In the genomic region with DNA sequence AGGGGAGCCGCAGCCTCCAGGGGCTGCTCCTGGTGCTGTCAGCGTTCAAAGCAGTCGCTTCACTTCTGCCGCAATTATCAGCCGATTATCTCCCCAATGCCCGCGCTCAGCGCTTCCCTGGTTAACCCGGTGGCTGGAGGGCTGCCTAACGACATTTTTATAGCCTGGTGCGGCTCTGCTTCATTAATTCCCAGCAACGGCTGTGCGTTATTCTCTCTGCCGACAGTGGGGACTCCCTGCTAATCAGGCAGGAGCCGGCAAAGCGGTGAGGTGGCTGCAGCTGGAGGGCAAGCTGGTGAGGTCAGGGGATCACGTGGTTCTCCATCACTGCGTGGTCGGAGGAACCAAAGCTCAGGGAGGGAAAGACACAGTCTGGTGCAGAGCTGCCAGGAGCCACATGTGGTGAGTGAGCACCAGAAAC, we compare ENCODE assay signal across 9 cellular contexts.
DNase-seq lines count a peak whose midpoint lies in the region; ATAC-seq, FAIRE-seq and TF ChIP-seq lines count a peak whose summit lies in the region.
"Had no signal": no experiment of that assay in that cellular context is flagged by ENCODE, and none has a peak within 500 bp of the region (broad histone marks: within the 10 kb centered on the region; RNA-seq: fewer than 3 reads in every experiment).

No MANE protein-coding gene starts in this region.

- H3K79me2 ChIP-seq in Loucy (ENCODE audit: insufficient read depth, low read length) (no peaks in the 10 kb centered on the region), K562 (ENCODE audit: control insufficient read depth, insufficient read depth, low read length) (no peaks in the 10 kb centered on the region)

- no peaks in the 10 kb centered on the region for H3K9me3 Mint-ChIP-seq in neural crest cell
- no peaks in the 10 kb centered on the region for H3K9me3 Mint-ChIP-seq in T-helper 2 cell treated with Interferon-gamma antibody and Interleukin-4, amounts not matched to agents 5 μg/mL and 100 μg/mL, for 36 hours
- no peaks in the 10 kb centered on the region for H3K9me3 Mint-ChIP-seq in stimulated activated memory B cell treated with anti-CD40 and anti-IgM and Interleukin-4, amounts not matched to agents 10 μg/mL and 1 μg/mL and 100 μg/mL, for 72 hours
- H3K9me3 Mint-ChIP-seq: stimulated activated naive CD8-positive, alpha-beta T cell treated with anti-CD3 and anti-CD28 coated beads, Interleukin-15, Interleukin-2, amounts not matched to agents 100 ng/mL and 50 ng/mL, for 24 hours had no signal

- H3K4me2 ChIP-seq in Loucy (ENCODE audit: low read depth, low read length, poor library complexity, severe bottlenecking) (peak overlapping the region; percentile 14), K562 (ENCODE audit: insufficient read depth, low read length) (no peak overlapping the region)

- no peaks in the 10 kb centered on the region for H3K36me3 ChIP-seq in Loucy (ENCODE audit: insufficient read depth, low read length)
- no peaks in the 10 kb centered on the region for H3K36me3 ChIP-seq in K562 (ENCODE audit: control insufficient read depth, insufficient read depth, low read length)

- H4K20me1 ChIP-seq in Loucy (ENCODE audit: insufficient read depth, low read length, poor library complexity, severe bottlenecking) (no peaks in the 10 kb centered on the region), K562 (replicated peaks; ENCODE audit: control insufficient read depth, insufficient read depth, low read length) (no peaks in the 10 kb centered on the region)

- CTCF ChIA-PET in K562 (lab: Yijun Ruan, JAX; ENCODE audit: low intra/inter-chr PET ratio) = interaction anchor here (0.6 kb wide), 1 partner anchor 36 kb away, joined by 7 read pairs; no protein-coding TSS in a partner anchor

- H3K27me3 ChIP-seq in Loucy (ENCODE audit: insufficient read depth, low read length, poor library complexity, severe bottlenecking) (no peaks in the 10 kb centered on the region), K562 (ENCODE audit: control insufficient read depth in 2 of 2, insufficient read depth in 2 of 2, low read length in 2 of 2) (peaks cover 2 to 6% of the 10 kb centered on the region in 2 experiments; a peak in 4 of 5 replicates)

- in situ Hi-C loops in K562 (cut with MboI) = no loop called here

- no peak for FAIRE-seq in K562 (lab: Jason Lieb, UNC)

- H2AFZ ChIP-seq in Loucy (ENCODE audit: low read length) (peak overlapping the region; percentile 50; the same call in 1 of the 2 replicates), K562 (ENCODE audit: low read depth, low read length) (no peak overlapping the region)

- peaks cover 22% of the 10 kb centered on the region for H3K27me3 Mint-ChIP-seq in neural crest cell (ENCODE audit: low read depth)
- H3K27me3 Mint-ChIP-seq in T-helper 2 cell treated with Interferon-gamma antibody and Interleukin-4, amounts not matched to agents 5 μg/mL and 100 μg/mL, for 36 hours (ENCODE audit: low read depth) = peaks cover 28% of the 10 kb centered on the region
- H3K27me3 Mint-ChIP-seq in stimulated activated memory B cell treated with anti-CD40 and anti-IgM and Interleukin-4, amounts not matched to agents 10 μg/mL and 1 μg/mL and 100 μg/mL, for 72 hours = peaks cover 36% of the 10 kb centered on the region

- TF ChIP-seq RAD21 in K562 (CRISPR knock-in tag; conservative IDR thresholded peaks at IDR 0.05 in 1 of 2, IDR thresholded peaks at IDR 0.05 in 1 of 2) = no peak

- no peaks in the 10 kb centered on the region for H3K4me1 ChIP-seq in Loucy (ENCODE audit: insufficient read depth, low read length, poor library complexity, severe bottlenecking)
- H3K4me1 ChIP-seq in K562 (replicated peaks in 1 of 2; ENCODE audit: control insufficient read depth in 2 of 2, insufficient read depth in 2 of 2, low read length in 2 of 2) = no peaks in the 10 kb centered on the region; a peak in 1 of 5 replicates

- intact Hi-C loops in K562 (cut with micrococcal nuclease) = no loop called here

- no peaks in the 10 kb centered on the region for H3K9me3 ChIP-seq in Loucy (ENCODE audit: insufficient read depth, low read depth, low read length)
- no peaks in the 10 kb centered on the region for H3K9me3 ChIP-seq in K562 (replicated peaks; ENCODE audit: control insufficient read depth, insufficient read depth, low read depth, low read length)

- H3K36me3 Mint-ChIP-seq in neural crest cell (ENCODE audit: low read depth) = no peaks in the 10 kb centered on the region
- H3K36me3 Mint-ChIP-seq in T-helper 2 cell treated with Interferon-gamma antibody and Interleukin-4, amounts not matched to agents 5 μg/mL and 100 μg/mL, for 36 hours (ENCODE audit: low read depth) = no peaks in the 10 kb centered on the region
- H3K36me3 Mint-ChIP-seq in stimulated activated memory B cell treated with anti-CD40 and anti-IgM and Interleukin-4, amounts not matched to agents 10 μg/mL and 1 μg/mL and 100 μg/mL, for 72 hours = no peaks in the 10 kb centered on the region

- H3K27ac ChIP-seq in K562 (ENCODE audit: extremely low read depth, low read depth, low read length) = no peak overlapping the region

- WGBS in K562 (ENCODE audit: insufficient coverage, low coverage, missing lambda C conversion rate) = 4% methylated on average over 19 of the region's 19 CpGs

- no peaks in the 10 kb centered on the region for H3K9me1 ChIP-seq in K562 (ENCODE audit: control insufficient read depth, insufficient read depth, low read length)

- H3K9ac ChIP-seq in Loucy (ENCODE audit: low read depth, low read length, poor library complexity, severe bottlenecking) (no peak overlapping the region), K562 (ENCODE audit: insufficient read depth in 1 of 2, low read depth in 2 of 2, low read length in 2 of 2) (no peak overlapping the region)

- H3K4me3 ChIP-seq in Loucy (ENCODE audit: low read length, poor library complexity, severe bottlenecking) = peak overlapping the region; percentile 6
- no peak overlapping the region for H3K4me3 ChIP-seq in K562

- DNase-seq in K562 (ENCODE audit: extremely low read depth in 1 of 4, low spot score in 3 of 4) (peak in 2 of 4 experiments; percentile 5 to 8), neural crest cell (ENCODE audit: low read depth, low spot score) (peak; percentile 41)
- no peak for DNase-seq in T-helper 2 cell treated with Interferon-gamma antibody and Interleukin-4, amounts not matched to agents 5 μg/mL and 100 μg/mL, for 36 hours (ENCODE audit: low spot score)

- H3K4me1 Mint-ChIP-seq in neural crest cell = peaks cover 14% of the 10 kb centered on the region
- no peaks in the 10 kb centered on the region for H3K4me1 Mint-ChIP-seq in T-helper 2 cell treated with Interferon-gamma antibody and Interleukin-4, amounts not matched to agents 5 μg/mL and 100 μg/mL, for 36 hours (ENCODE audit: low read depth)
- H3K4me1 Mint-ChIP-seq in stimulated activated memory B cell treated with anti-CD40 and anti-IgM and Interleukin-4, amounts not matched to agents 10 μg/mL and 1 μg/mL and 100 μg/mL, for 72 hours = no peaks in the 10 kb centered on the region

- TF ChIP-seq CTCF in Loucy (conservative IDR thresholded peaks at IDR 0.05; ENCODE audit: low read length) (no peak), K562 (IDR thresholded peaks at IDR 0.05 in 2 of 3, conservative IDR thresholded peaks at IDR 0.05 in 1 of 3; ENCODE audit: insufficient read depth in 2 of 3, low read depth in 1 of 3, low read length in 3 of 3) (no peak), neural crest cell (conservative IDR thresholded peaks at IDR 0.05) (no peak)

- ATAC-seq in GM19438 (IDR thresholded peaks at IDR 0.05; ENCODE audit: low read depth, unreplicated experiment) (peak; percentile 89), K562 (no peak), HG02840 (IDR thresholded peaks at IDR 0.05; ENCODE audit: low FRiP score, unreplicated experiment) (no peak), HG03520 (IDR thresholded peaks at IDR 0.05; ENCODE audit: unreplicated experiment) (no peak)
- ATAC-seq in stimulated activated memory B cell treated with anti-CD40 and anti-IgM and Interleukin-4, amounts not matched to agents 10 μg/mL and 1 μg/mL and 100 μg/mL, for 72 hours = no peak

- POLR2A ChIA-PET in K562 (lab: Yijun Ruan, JAX) = no interaction called here

- no peak for TF ChIP-seq EP300 in K562 (IDR thresholded peaks at IDR 0.05; ENCODE audit: low read length)

- BruUV-seq in K562 (replicated peaks; lab: Mats Ljungman, UMichigan) = no TSS peak

- H3K27ac Mint-ChIP-seq in neural crest cell (ENCODE audit: unreplicated experiment) = no peak overlapping the region
- no peak overlapping the region for H3K27ac Mint-ChIP-seq in T-helper 2 cell treated with Interferon-gamma antibody and Interleukin-4, amounts not matched to agents 5 μg/mL and 100 μg/mL, for 36 hours
- no peak overlapping the region for H3K27ac Mint-ChIP-seq in stimulated activated memory B cell treated with anti-CD40 and anti-IgM and Interleukin-4, amounts not matched to agents 10 μg/mL and 1 μg/mL and 100 μg/mL, for 72 hours
- H3K27ac Mint-ChIP-seq: stimulated activated naive CD8-positive, alpha-beta T cell treated with anti-CD3 and anti-CD28 coated beads, Interleukin-15, Interleukin-2, amounts not matched to agents 100 ng/mL and 50 ng/mL, for 24 hours had no signal

- no peak for TF ChIP-seq POLR2A in K562 (conservative IDR thresholded peaks at IDR 0.05)

- H3K9me2 ChIP-seq in Loucy (replicated peaks; ENCODE audit: low read depth, low read length) = no peaks in the 10 kb centered on the region

- no peaks in the 10 kb centered on the region for H3F3A ChIP-seq in Loucy (ENCODE audit: low read depth)

- H3K4me3 Mint-ChIP-seq in neural crest cell = peak overlapping the region; percentile 16
- no peak overlapping the region for H3K4me3 Mint-ChIP-seq in T-helper 2 cell treated with Interferon-gamma antibody and Interleukin-4, amounts not matched to agents 5 μg/mL and 100 μg/mL, for 36 hours
- H3K4me3 Mint-ChIP-seq in stimulated activated memory B cell treated with anti-CD40 and anti-IgM and Interleukin-4, amounts not matched to agents 10 μg/mL and 1 μg/mL and 100 μg/mL, for 72 hours = no peak overlapping the region
- H3K4me3 Mint-ChIP-seq: stimulated activated naive CD8-positive, alpha-beta T cell treated with anti-CD3 and anti-CD28 coated beads, Interleukin-15, Interleukin-2, amounts not matched to agents 100 ng/mL and 50 ng/mL, for 24 hours had no signal

TF ChIP-seq in K562, 482 proteins besides CTCF, POLR2A, EP300 and RAD21 (continues in another document):
- TF ChIP-seq CXXC5 (CRISPR knock-in tag; IDR thresholded peaks at IDR 0.05) = no peak
- TF ChIP-seq MED1 (CRISPR knock-in tag; IDR thresholded peaks at IDR 0.05; ENCODE audit: borderline replicate concordance) = no peak
- peak; percentile 19; the same call in 1 of the 2 replicates for TF ChIP-seq RAD51 (IDR thresholded peaks at IDR 0.05; ENCODE audit: borderline replicate concordance, low read depth)
- no peak for TF ChIP-seq NBN (IDR thresholded peaks at IDR 0.05; ENCODE audit: low read depth)
- no peak for TF ChIP-seq U2AF1 (optimal IDR thresholded peaks at IDR 0.05; ENCODE audit: low read depth, low read length)
